Comparison of ENCODE assay signal across 1 cellular context in genomic region chr14:54902143-54902520, GRCh38.
TF ChIP-seq lines count a peak whose summit lies in the region.

No MANE protein-coding gene starts in this region.

TF ChIP-seq in HepG2, 621 proteins besides CTCF, POLR2A, EP300 and RAD21 (continued from another document and continues in another):
- TF ChIP-seq STAT6 (CRISPR knock-in tag; IDR thresholded peaks at IDR 0.05; ENCODE audit: borderline replicate concordance) (no peak), ZBTB8A (CRISPR knock-in tag; IDR thresholded peaks at IDR 0.05; ENCODE audit: borderline replicate concordance, low read depth) (peak; percentile 35; the same call in 1 of the 2 replicates), ZBTB2 (CRISPR knock-in tag; IDR thresholded peaks at IDR 0.05; ENCODE audit: low read depth) (0 out of 2 replicates have a peak, but pooled peaks have one; percentile 2), IRX3 (CRISPR knock-in tag; IDR thresholded peaks at IDR 0.05; ENCODE audit: borderline replicate concordance, low read depth) (0 out of 2 replicates have a peak, but pooled peaks have one; percentile 12), ELF1 (CRISPR knock-in tag; IDR thresholded peaks at IDR 0.05) (peak; percentile 77), ZNF564 (CRISPR knock-in tag; IDR thresholded peaks at IDR 0.05) (peak; percentile 8; the same call in 1 of the 2 replicates), GABPB1 (CRISPR knock-in tag; IDR thresholded peaks at IDR 0.05) (peak; percentile 87), ZNF124 (CRISPR knock-in tag; IDR thresholded peaks at IDR 0.05) (0 out of 2 replicates have a peak, but pooled peaks have one; percentile 45), REPIN1 (CRISPR knock-in tag; IDR thresholded peaks at IDR 0.05; ENCODE audit: borderline replicate concordance, low read depth) (no peak), ZSCAN9 (CRISPR knock-in tag; IDR thresholded peaks at IDR 0.05; ENCODE audit: borderline replicate concordance) (peak; percentile 61; the same call in 1 of the 2 replicates), ZNF605 (CRISPR knock-in tag; IDR thresholded peaks at IDR 0.05) (peak; percentile 67), ZNF547 (CRISPR knock-in tag; IDR thresholded peaks at IDR 0.05) (no peak; the same call in 1 of the 2 replicates), SRF (IDR thresholded peaks at IDR 0.05; ENCODE audit: low read depth, low read length) (no peak), CEBPB (IDR thresholded peaks at IDR 0.05; ENCODE audit: borderline replicate concordance, low read depth, low read length) (peak; percentile 78; the same call in 1 of the 2 replicates), SNAPC4 (CRISPR knock-in tag; IDR thresholded peaks at IDR 0.05) (peak; percentile 77; the same call in 1 of the 2 replicates), SOX6 (IDR thresholded peaks at IDR 0.05) (no peak), SOX6 (CRISPR knock-in tag; IDR thresholded peaks at IDR 0.05) (peak; percentile 53; the same call in 1 of the 2 replicates), SP2 (CRISPR knock-in tag; IDR thresholded peaks at IDR 0.05) (peak; percentile 30; the same call in 1 of the 2 replicates), ZFP91 (CRISPR knock-in tag; IDR thresholded peaks at IDR 0.05; ENCODE audit: borderline replicate concordance) (peak; percentile 51; the same call in 1 of the 2 replicates), RXRA (CRISPR knock-in tag; IDR thresholded peaks at IDR 0.05) (peak; percentile 61), ZBTB14 (CRISPR knock-in tag; IDR thresholded peaks at IDR 0.05) (peak; percentile 22; the same call in 1 of the 2 replicates), MZF1 (CRISPR knock-in tag; IDR thresholded peaks at IDR 0.05; ENCODE audit: borderline replicate concordance) (no peak), HNF4G (IDR thresholded peaks at IDR 0.05; ENCODE audit: borderline replicate concordance, low read depth, low read length) (no peak), HNF4G (CRISPR knock-in tag; IDR thresholded peaks at IDR 0.05; ENCODE audit: borderline replicate concordance, low read depth) (no peak), ZNF740 (CRISPR knock-in tag; IDR thresholded peaks at IDR 0.05) (no peak), KAT8 (CRISPR knock-in tag; IDR thresholded peaks at IDR 0.05) (no peak), KDM2A (CRISPR knock-in tag; IDR thresholded peaks at IDR 0.05; ENCODE audit: borderline replicate concordance, low read depth) (no peak; the same call in 1 of the 2 replicates), CAMTA2 (CRISPR knock-in tag; IDR thresholded peaks at IDR 0.05; ENCODE audit: borderline replicate concordance) (peak; percentile 45; the same call in 1 of the 2 replicates), KDM5B (CRISPR knock-in tag; IDR thresholded peaks at IDR 0.05; ENCODE audit: borderline replicate concordance) (peak; percentile 72; the same call in 1 of the 2 replicates), HDAC2 (CRISPR knock-in tag; IDR thresholded peaks at IDR 0.05) (peak; percentile 44; the same call in 1 of the 2 replicates), KMT2B (CRISPR knock-in tag; IDR thresholded peaks at IDR 0.05) (peak; percentile 72; the same call in 1 of the 2 replicates), ZNF264 (CRISPR knock-in tag; IDR thresholded peaks at IDR 0.05) (no peak), BRCA1 (CRISPR knock-in tag; IDR thresholded peaks at IDR 0.05) (no peak), ZHX1 (CRISPR knock-in tag; IDR thresholded peaks at IDR 0.05; ENCODE audit: low read depth) (peak; percentile 12; the same call in 1 of the 2 replicates), KDM3A (CRISPR knock-in tag; IDR thresholded peaks at IDR 0.05; ENCODE audit: low read depth) (0 out of 2 replicates have a peak, but pooled peaks have one; percentile 36), ZNF580 (CRISPR knock-in tag; IDR thresholded peaks at IDR 0.05; ENCODE audit: borderline replicate concordance, low read depth) (0 out of 2 replicates have a peak, but pooled peaks have one; percentile 21)
